9 cellular contexts compared by ENCODE assay signal in the genomic region with DNA sequence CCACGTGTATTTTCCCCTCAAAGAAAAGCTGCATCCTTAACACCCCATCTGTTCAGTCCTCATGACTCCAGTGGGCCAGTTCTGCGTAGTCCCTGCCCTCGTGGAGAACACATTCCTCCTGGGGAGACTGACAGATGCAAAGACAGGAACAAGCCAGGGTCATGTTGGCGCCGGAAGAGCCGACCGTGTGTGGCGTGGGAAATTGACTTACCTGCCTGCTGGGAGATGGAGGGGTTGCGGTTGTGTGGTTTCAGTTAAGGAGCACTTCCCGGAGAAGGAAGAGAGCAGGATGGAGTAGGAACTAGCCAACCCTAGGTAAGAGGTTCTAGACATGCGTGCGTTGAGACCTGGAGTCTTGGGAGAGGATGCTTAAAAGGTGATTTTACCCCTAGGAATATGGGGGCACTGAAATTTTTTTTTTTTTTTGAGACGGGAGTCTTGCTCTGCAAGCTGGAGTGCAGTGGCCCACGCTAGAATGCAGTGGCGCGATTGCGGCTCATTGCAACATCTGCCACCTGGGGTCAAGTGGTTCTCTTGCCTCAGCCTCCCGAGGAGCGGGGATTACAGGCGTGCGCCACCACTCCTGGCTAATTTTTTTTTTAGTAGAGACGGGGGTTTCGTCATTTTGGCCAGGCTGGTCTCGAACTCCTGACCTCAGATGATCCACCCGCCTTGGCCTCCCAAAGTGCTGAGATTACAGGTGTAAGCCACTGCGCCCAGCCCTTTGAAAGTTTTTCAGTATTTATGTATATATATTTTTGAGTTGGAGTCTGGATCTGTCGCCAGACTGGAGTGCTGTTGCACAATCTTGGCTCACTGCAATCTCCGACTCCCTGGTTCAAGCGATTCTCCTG. TPM values are rescaled to one million over a fixed set of nuclear protein-coding genes. Genes with fewer than 3 reads are reported as not detected.
DNase-seq lines count a peak whose midpoint lies in the region; ATAC-seq, FAIRE-seq and TF ChIP-seq lines count a peak whose summit lies in the region.
"Had no signal": no experiment of that assay in that cellular context is flagged by ENCODE, and none has a peak within 500 bp of the region (broad histone marks: within the 10 kb centered on the region; RNA-seq: fewer than 3 reads in every experiment).

No MANE protein-coding gene starts in this region.

- peaks cover 22 to 58% (median 32%) of the 10 kb centered on the region in 4 donors for H3K4me1 Mint-ChIP-seq in CD4-positive, alpha-beta memory T cell
- peaks cover 44% of the 10 kb centered on the region for H3K4me1 Mint-ChIP-seq in stimulated activated naive CD8-positive, alpha-beta T cell treated with anti-CD3 and anti-CD28 coated beads, Interleukin-15, amount 100 ng/mL, for 72 hours

- H3K27me3 ChIP-seq in CD4-positive, alpha-beta memory T cell (ENCODE audit: insufficient read depth, low read length) = no peaks in the 10 kb centered on the region
- no peaks in the 10 kb centered on the region for H3K27me3 ChIP-seq in iPS-18a (ENCODE audit: control insufficient read depth, insufficient read depth, low read length)

- intact Hi-C loops in CD4-positive, alpha-beta memory T cell (cut with micrococcal nuclease) = loop anchor here (1.0 to 5.0 kb wide), 4 partner anchors 22 to 411 kb away; a partner anchor contains a TSS

- no peaks in the 10 kb centered on the region for H3K9me3 Mint-ChIP-seq in CD4-positive, alpha-beta memory T cell
- H3K9me3 Mint-ChIP-seq in stimulated activated naive CD8-positive, alpha-beta T cell treated with anti-CD3 and anti-CD28 coated beads, Interleukin-15, amount 100 ng/mL, for 72 hours = no peaks in the 10 kb centered on the region

- no peak for TF ChIP-seq POLR2A in GM12891 (IDR thresholded peaks at IDR 0.05; ENCODE audit: low read depth, low read length)

- no peak overlapping the region for H3K9ac ChIP-seq in iPS-18a (ENCODE audit: low read length)

- in situ Hi-C loops in KBM-7 (cut with MboI; ENCODE audit: low pct_unique_long_range_greater_than_20kb, low sequenced_read_pairs) = no loop called here

- peak overlapping the region; percentile 90 to 98 (median 95) for H3K4me3 Mint-ChIP-seq in CD4-positive, alpha-beta memory T cell
- H3K4me3 Mint-ChIP-seq in stimulated activated naive CD8-positive, alpha-beta T cell treated with anti-CD3 and anti-CD28 coated beads, Interleukin-15, amount 100 ng/mL, for 72 hours = peak overlapping the region; percentile 89 to 91

- peak overlapping the region; percentile 55 to 95 for H3K4me3 ChIP-seq in CD4-positive, alpha-beta memory T cell (ENCODE audit: low read length in 2 of 2)
- H3K4me3 ChIP-seq in iPS-18a (ENCODE audit: low read length) = peak overlapping the region; percentile 59

- CTCF ChIA-PET in CD4-positive, alpha-beta memory T cell (lab: Charles Lee; ENCODE audit: partially characterized antibody) = interaction anchor here (0.8 to 2.5 kb wide), 2 partner anchors 121 to 210 kb away, joined by 4 to 9 read pairs; no protein-coding TSS in a partner anchor

- peak in 3 of 5 donors; percentile 14 to 46 (median 18) for DNase-seq in CD4-positive, alpha-beta memory T cell
- DNase-seq in KBM-7 (peak; percentile 65), GM12891 (ENCODE audit: insufficient read length, low spot score) (no peak), pons (ENCODE audit: low spot score) (no peak)
- DNase-seq in activated naive CD4-positive, alpha-beta T cell treated with anti-CD3 and anti-CD28 coated beads, Interleukin-2, amount 50 U/mL, for 16 hours = peak; percentile 14
- peak; percentile 5 to 26 for DNase-seq in stimulated activated naive CD8-positive, alpha-beta T cell treated with anti-CD3 and anti-CD28 coated beads, Interleukin-15, amount 100 ng/mL, for 72 hours

- peaks cover 45% of the 10 kb centered on the region for H3K4me1 ChIP-seq in CD4-positive, alpha-beta memory T cell (ENCODE audit: insufficient read depth, low read length)
- no peaks in the 10 kb centered on the region for H3K4me1 ChIP-seq in iPS-18a (ENCODE audit: control insufficient read depth, low read depth, low read length)

- H3K27me3 Mint-ChIP-seq in CD4-positive, alpha-beta memory T cell = no peaks in the 10 kb centered on the region
- H3K27me3 Mint-ChIP-seq in stimulated activated naive CD8-positive, alpha-beta T cell treated with anti-CD3 and anti-CD28 coated beads, Interleukin-15, amount 100 ng/mL, for 72 hours = no peaks in the 10 kb centered on the region

- no peaks in the 10 kb centered on the region for H3K36me3 ChIP-seq in CD4-positive, alpha-beta memory T cell (ENCODE audit: insufficient read depth, low read length)
- H3K36me3 ChIP-seq in iPS-18a (ENCODE audit: control insufficient read depth, low read depth, low read length) = peaks cover 4% of the 10 kb centered on the region

- POLR2A ChIA-PET in CD4-positive, alpha-beta memory T cell (lab: Charles Lee; ENCODE audit: partially characterized antibody) = interaction anchor here (0.7 to 2.5 kb wide), 12 partner anchors 11 to 210 kb away, joined by 3 to 25 read pairs (median 6); a partner anchor contains a TSS

- ATAC-seq in stimulated activated naive CD8-positive, alpha-beta T cell treated with anti-CD3 and anti-CD28 coated beads, Interleukin-15, amount 100 ng/mL, for 72 hours = no peak
- no peak for ATAC-seq in HG02588 (IDR thresholded peaks at IDR 0.05; ENCODE audit: unreplicated experiment)

- H3K27ac ChIP-seq in CD4-positive, alpha-beta memory T cell (ENCODE audit: low read depth, low read length) = peak overlapping the region; percentile 94
- H3K27ac ChIP-seq in iPS-18a (ENCODE audit: low read length) = no peak overlapping the region

- no peak for FAIRE-seq in GM12891 (lab: Jason Lieb, UNC)

- H3K36me3 Mint-ChIP-seq in CD4-positive, alpha-beta memory T cell = peaks cover 14 to 25% of the 10 kb centered on the region in 2 donors

- H3K27ac Mint-ChIP-seq in CD4-positive, alpha-beta memory T cell = peak overlapping the region; percentile 88 to 99 (median 96)
- H3K27ac Mint-ChIP-seq in stimulated activated naive CD8-positive, alpha-beta T cell treated with anti-CD3 and anti-CD28 coated beads, Interleukin-15, amount 100 ng/mL, for 72 hours = peak overlapping the region; percentile 91 to 98

- no peaks in the 10 kb centered on the region for H3K9me3 ChIP-seq in CD4-positive, alpha-beta memory T cell (ENCODE audit: control insufficient read depth in 1 of 2, low read length in 2 of 2)
- no peaks in the 10 kb centered on the region for H3K9me3 ChIP-seq in iPS-18a (ENCODE audit: control insufficient read depth, low read depth, low read length)

TF ChIP-seq in GM12891, 5 proteins besides CTCF, POLR2A, EP300 and RAD21:
- TF ChIP-seq SPI1 (IDR thresholded peaks at IDR 0.05; ENCODE audit: low read depth, low read length) = no peak
- no peak for TF ChIP-seq POU2F2 (IDR thresholded peaks at IDR 0.05; ENCODE audit: low read depth, low read length)
- no peak for TF ChIP-seq PAX5 (IDR thresholded peaks at IDR 0.05; ENCODE audit: insufficient read depth, low read length, severe bottlenecking)
- no peak for TF ChIP-seq POLR2AphosphoS5 (IDR thresholded peaks at IDR 0.05; ENCODE audit: low read depth, low read length)
- no peak for TF ChIP-seq TAF1 (IDR thresholded peaks at IDR 0.05; ENCODE audit: low read depth, low read length)

RNA-seq across cellular contexts. Expression of a gene that starts 1.4 kb away (rescaled TPM):
- total RNA-seq in CD4-positive, alpha-beta memory T cell = 10 to 100 TPM; 73.7 to 75.9 TPM
- 10 to 100 TPM in 1 of 2 donors, 1 to 10 TPM in 1; 2.0 to 29.9 TPM for polyA plus RNA-seq in CD4-positive, alpha-beta memory T cell
- polyA plus RNA-seq in GM12891 (2012; ENCODE audit: low read depth, missing spikeins) = 19.8 TPM

RNA-seq across cellular contexts. Expression of a gene that starts 21.8 kb away (rescaled TPM):
- total RNA-seq in CD4-positive, alpha-beta memory T cell = 1 to 10 TPM; 4.8 to 5.3 TPM
- 1 to 10 TPM; 4.4 to 5.8 TPM for polyA plus RNA-seq in CD4-positive, alpha-beta memory T cell
- polyA plus RNA-seq in GM12891 (2012; ENCODE audit: low read depth, missing spikeins) = 3.2 TPM

RNA-seq across cellular contexts. Expression of a gene that starts 27.5 kb away (rescaled TPM):
- 10 to 100 TPM; 73.0 to 78.1 TPM for total RNA-seq in CD4-positive, alpha-beta memory T cell
- polyA plus RNA-seq in CD4-positive, alpha-beta memory T cell = 100 to 1,000 TPM; 211 to 279 TPM
- polyA plus RNA-seq in GM12891 (2012; ENCODE audit: low read depth, missing spikeins) = 197 TPM

RNA-seq across cellular contexts. Expression of a gene that starts 34.9 kb away (rescaled TPM):
- total RNA-seq in CD4-positive, alpha-beta memory T cell = not detected
- not detected for polyA plus RNA-seq in CD4-positive, alpha-beta memory T cell
- not detected for polyA plus RNA-seq in GM12891 (2012; ENCODE audit: low read depth, missing spikeins)
- total RNA-seq: LHCN-M2 had no signal

Comparison
In these comparisons a context has a peak if more than half of its experiments do, and no peak if none do; other contexts are left out.
1. DNase-seq: peak in CD4-positive, alpha-beta memory T cell (3 of 5), KBM-7 (single experiment), activated naive CD4-positive, alpha-beta T cell treated with anti-CD3 and anti-CD28 coated beads, Interleukin-2, amount 50 U/mL, for 16 hours (single experiment) and stimulated activated naive CD8-positive, alpha-beta T cell treated with anti-CD3 and anti-CD28 coated beads, Interleukin-15, amount 100 ng/mL, for 72 hours (2 of 2); none in GM12891 (single experiment) and pons (single experiment).